In the genomic region with DNA sequence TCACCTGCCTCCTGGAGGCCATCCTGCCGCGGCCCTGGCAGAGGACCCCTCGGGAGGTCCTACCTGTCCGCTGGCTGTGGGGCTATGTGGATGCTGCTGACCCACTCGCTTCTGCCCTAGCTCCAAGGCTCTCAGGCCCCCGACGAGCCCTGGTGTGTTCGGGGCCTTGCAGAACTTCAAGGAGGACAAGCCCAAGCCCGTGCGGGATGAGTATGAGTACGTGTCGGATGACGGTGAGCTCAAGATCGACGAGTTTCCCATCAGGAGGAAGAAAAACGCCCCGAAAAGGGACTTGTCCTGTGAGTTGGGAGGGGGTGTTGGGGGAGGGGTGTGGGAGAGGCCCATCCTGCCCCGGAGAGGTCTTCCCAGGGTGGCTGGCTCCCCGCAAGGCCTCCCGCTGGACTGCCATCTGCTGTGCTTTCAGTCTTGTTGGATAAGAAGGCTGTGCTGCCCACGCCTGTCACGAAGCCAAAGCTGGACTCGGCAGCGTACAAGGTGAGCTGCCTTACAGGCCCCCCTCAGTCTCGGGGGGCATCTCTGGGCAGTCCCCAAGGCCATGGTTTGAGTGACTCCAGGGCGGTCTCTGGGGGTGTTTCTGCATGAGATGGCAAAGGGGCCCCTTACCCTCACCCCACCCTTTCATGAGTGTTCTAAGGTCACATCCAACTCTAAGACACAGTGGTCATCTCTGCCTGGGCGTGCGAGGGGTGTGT, we compare ENCODE assay signal across 17 cellular contexts.
DNase-seq lines count a peak whose midpoint lies in the region; ATAC-seq and TF ChIP-seq lines count a peak whose summit lies in the region.
"Had no signal": no experiment of that assay in that cellular context is flagged by ENCODE, and none has a peak within 500 bp of the region (broad histone marks: within the 10 kb centered on the region; RNA-seq: fewer than 3 reads in every experiment).

No MANE protein-coding gene starts in this region.

- H3K27ac Mint-ChIP-seq in activated CD8-positive, alpha-beta memory T cell treated with anti-CD3 and anti-CD28 coated beads, Interleukin-2, amount 10 ng/mL, durations not matched to agents 7 days and 5 days = no peak overlapping the region
- H3K27ac Mint-ChIP-seq: T-helper 1 cell treated with Interleukin-12 subunit alpha and Interleukin-12 subunit beta and Interleukin-4 antibody, amounts not matched to agents 30 μg/mL and 1 μg/mL, for 36 hours had no signal

- no peak overlapping the region for H3K9ac ChIP-seq in GM23248
- H3K9ac ChIP-seq in colonic mucosa (ENCODE audit: low read depth in 2 of 2, low read length in 2 of 2) = no peak overlapping the region

- H3K4me1 Mint-ChIP-seq in activated CD8-positive, alpha-beta memory T cell treated with anti-CD3 and anti-CD28 coated beads, Interleukin-2, amount 10 ng/mL, durations not matched to agents 7 days and 5 days = no peaks in the 10 kb centered on the region

- DNase-seq in activated CD8-positive, alpha-beta memory T cell treated with anti-CD3 and anti-CD28 coated beads, Interleukin-2, amount 10 ng/mL, durations not matched to agents 7 days and 5 days = peak; percentile 38
- DNase-seq in activated CD8-positive, alpha-beta memory T cell treated with anti-CD3 and anti-CD28 coated beads, Interleukin-2, amount 50 U/mL, for 48 hours = no peak
- DNase-seq in coronary artery (ENCODE audit: low spot score) (peak; percentile 69), left lung (peak; percentile 28 to 62), suprapubic skin (ENCODE audit: low spot score in 2 of 2) (peak; percentile 60 to 72), foreskin melanocyte (no peak), GM23248 (no peak), colonic mucosa (no peak)
- DNase-seq: activated gamma-delta T cell treated with Interleukin-2 at 50 U/mL for 16 hours; C1 segment of cervical spinal cord; foreskin keratinocyte; NCI-H1105; NCI-H526 treated with DMSO at 0.1 percent for 48 hours; stimulated activated CD8-positive, alpha-beta memory T cell treated with anti-CD3 and anti-CD28 coated beads, Interleukin-4, amount 100 ng/mL, for 48 hours had no signal

- ATAC-seq in activated CD8-positive, alpha-beta memory T cell treated with anti-CD3 and anti-CD28 coated beads, Interleukin-2, amount 10 ng/mL, durations not matched to agents 7 days and 5 days = no peak
- no peak for ATAC-seq in left lung
- ATAC-seq: A549, foreskin keratinocyte had no signal

- no peak for TF ChIP-seq EP300 in suprapubic skin (IDR thresholded peaks at IDR 0.05)

- H3K4me1 ChIP-seq in left lung (no peaks in the 10 kb centered on the region), suprapubic skin (no peaks in the 10 kb centered on the region), GM23248 (ENCODE audit: insufficient read depth) (no peaks in the 10 kb centered on the region), colonic mucosa (no peaks in the 10 kb centered on the region)
- H3K4me1 ChIP-seq: A549, foreskin keratinocyte had no signal

- in situ Hi-C loops in GM23248 (cut with MboI) = no loop called here

- H3K9me3 ChIP-seq in left lung = no peaks in the 10 kb centered on the region
- no peaks in the 10 kb centered on the region for H3K9me3 ChIP-seq in suprapubic skin
- no peaks in the 10 kb centered on the region for H3K9me3 ChIP-seq in GM23248 (ENCODE audit: low read depth)
- no peaks in the 10 kb centered on the region for H3K9me3 ChIP-seq in colonic mucosa
- H3K9me3 ChIP-seq: A549 had no signal

- no peaks in the 10 kb centered on the region for H3F3A ChIP-seq in GM23248 (ENCODE audit: insufficient read depth)

- H3K36me3 ChIP-seq in left lung = peaks cover 0 to 74% of the 10 kb centered on the region in 2 donors
- H3K36me3 ChIP-seq in suprapubic skin = peaks cover 64% of the 10 kb centered on the region
- H3K36me3 ChIP-seq in GM23248 (ENCODE audit: low read depth) = no peaks in the 10 kb centered on the region; the same call in 1 of the 2 replicates
- no peaks in the 10 kb centered on the region for H3K36me3 ChIP-seq in colonic mucosa

- H3K79me2 ChIP-seq in GM23248 (ENCODE audit: insufficient read depth) = no peaks in the 10 kb centered on the region

- H3K4me3 ChIP-seq in coronary artery (no peak overlapping the region), left lung (no peak overlapping the region), suprapubic skin (no peak overlapping the region), GM23248 (no peak overlapping the region), colonic mucosa (no peak overlapping the region)
- H3K4me3 ChIP-seq: A549 had no signal

- TF ChIP-seq CTCF in coronary artery (IDR thresholded peaks at IDR 0.05) = no peak
- no peak for TF ChIP-seq CTCF in left lung (IDR thresholded peaks at IDR 0.05)
- TF ChIP-seq CTCF in suprapubic skin (IDR thresholded peaks at IDR 0.05) = no peak
- no peak for TF ChIP-seq CTCF in colonic mucosa (IDR thresholded peaks at IDR 0.05)

- H3K36me3 Mint-ChIP-seq in activated CD8-positive, alpha-beta memory T cell treated with anti-CD3 and anti-CD28 coated beads, Interleukin-2, amount 10 ng/mL, durations not matched to agents 7 days and 5 days = no peaks in the 10 kb centered on the region

- H3K4me3 Mint-ChIP-seq in activated CD8-positive, alpha-beta memory T cell treated with anti-CD3 and anti-CD28 coated beads, Interleukin-2, amount 10 ng/mL, durations not matched to agents 7 days and 5 days = no peak overlapping the region
- H3K4me3 Mint-ChIP-seq: T-helper 1 cell treated with Interleukin-12 subunit alpha and Interleukin-12 subunit beta and Interleukin-4 antibody, amounts not matched to agents 30 μg/mL and 1 μg/mL, for 36 hours had no signal

- H4K20me1 ChIP-seq in GM23248 (ENCODE audit: insufficient read depth) = no peaks in the 10 kb centered on the region

- no peak overlapping the region for H3K27ac ChIP-seq in coronary artery
- H3K27ac ChIP-seq in left lung = no peak overlapping the region
- no peak overlapping the region for H3K27ac ChIP-seq in suprapubic skin
- H3K27ac ChIP-seq in GM23248 = no peak overlapping the region
- H3K27ac ChIP-seq in colonic mucosa = no peak overlapping the region
- H3K27ac ChIP-seq: A549, epithelial cell of prostate, foreskin keratinocyte had no signal

- 90% methylated on average over 20 of the region's 28 CpGs for WGBS in suprapubic skin
- 93 to 96% methylated on average over 23 to 28 of the region's 28 CpGs for WGBS in GM23248 (ENCODE audit: low coverage in 1 of 2, low lambda C conversion rate in 2 of 2, missing lambda C conversion rate in 2 of 2), 2 experiments

- CTCF ChIA-PET in activated CD8-positive, alpha-beta memory T cell treated with anti-CD3 and anti-CD28 coated beads, Interleukin-2, amount 10 ng/mL, durations not matched to agents 7 days and 5 days (lab: Charles Lee) = no interaction called here

- H3K27me3 Mint-ChIP-seq in activated CD8-positive, alpha-beta memory T cell treated with anti-CD3 and anti-CD28 coated beads, Interleukin-2, amount 10 ng/mL, durations not matched to agents 7 days and 5 days = no peaks in the 10 kb centered on the region

- H2AFZ ChIP-seq in GM23248 = no peak overlapping the region

- no peaks in the 10 kb centered on the region for H3K9me3 Mint-ChIP-seq in activated CD8-positive, alpha-beta memory T cell treated with anti-CD3 and anti-CD28 coated beads, Interleukin-2, amount 10 ng/mL, durations not matched to agents 7 days and 5 days (ENCODE audit: low read depth)
- H3K9me3 Mint-ChIP-seq: T-helper 1 cell treated with Interleukin-12 subunit alpha and Interleukin-12 subunit beta and Interleukin-4 antibody, amounts not matched to agents 30 μg/mL and 1 μg/mL, for 36 hours had no signal

- H3K27me3 ChIP-seq in left lung (no peaks in the 10 kb centered on the region), suprapubic skin (no peaks in the 10 kb centered on the region), GM23248 (replicated peaks; ENCODE audit: insufficient read depth) (no peaks in the 10 kb centered on the region), colonic mucosa (no peaks in the 10 kb centered on the region)
- H3K27me3 ChIP-seq: foreskin keratinocyte had no signal

- TF ChIP-seq POLR2A in suprapubic skin (IDR thresholded peaks at IDR 0.05) = no peak

- H3K4me2 ChIP-seq in GM23248 (ENCODE audit: unreplicated experiment) = no peak overlapping the region
- H3K4me2 ChIP-seq: A549 had no signal

- intact Hi-C loops in left lung (cut with DNase I) = no loop called here
- intact Hi-C loops in colonic mucosa (cut with DNase I) = no loop called here

- peaks cover 7% of the 10 kb centered on the region; the same call in 1 of the 2 replicates for H3K9me2 ChIP-seq in GM23248 (ENCODE audit: insufficient read depth)

Comparison
In these comparisons a context has a peak if more than half of its experiments do, and no peak if none do; other contexts are left out.
1. DNase-seq: peak in activated CD8-positive, alpha-beta memory T cell treated with anti-CD3 and anti-CD28 coated beads, Interleukin-2, amount 10 ng/mL, durations not matched to agents 7 days and 5 days (single experiment), coronary artery (single experiment), left lung (2 of 2) and suprapubic skin (2 of 2); none in activated CD8-positive, alpha-beta memory T cell treated with anti-CD3 and anti-CD28 coated beads, Interleukin-2, amount 50 U/mL, for 48 hours (single experiment), foreskin melanocyte (single experiment), GM23248 (single experiment) and colonic mucosa (single experiment).